8 cellular contexts compared by ENCODE assay signal in the genomic region with DNA sequence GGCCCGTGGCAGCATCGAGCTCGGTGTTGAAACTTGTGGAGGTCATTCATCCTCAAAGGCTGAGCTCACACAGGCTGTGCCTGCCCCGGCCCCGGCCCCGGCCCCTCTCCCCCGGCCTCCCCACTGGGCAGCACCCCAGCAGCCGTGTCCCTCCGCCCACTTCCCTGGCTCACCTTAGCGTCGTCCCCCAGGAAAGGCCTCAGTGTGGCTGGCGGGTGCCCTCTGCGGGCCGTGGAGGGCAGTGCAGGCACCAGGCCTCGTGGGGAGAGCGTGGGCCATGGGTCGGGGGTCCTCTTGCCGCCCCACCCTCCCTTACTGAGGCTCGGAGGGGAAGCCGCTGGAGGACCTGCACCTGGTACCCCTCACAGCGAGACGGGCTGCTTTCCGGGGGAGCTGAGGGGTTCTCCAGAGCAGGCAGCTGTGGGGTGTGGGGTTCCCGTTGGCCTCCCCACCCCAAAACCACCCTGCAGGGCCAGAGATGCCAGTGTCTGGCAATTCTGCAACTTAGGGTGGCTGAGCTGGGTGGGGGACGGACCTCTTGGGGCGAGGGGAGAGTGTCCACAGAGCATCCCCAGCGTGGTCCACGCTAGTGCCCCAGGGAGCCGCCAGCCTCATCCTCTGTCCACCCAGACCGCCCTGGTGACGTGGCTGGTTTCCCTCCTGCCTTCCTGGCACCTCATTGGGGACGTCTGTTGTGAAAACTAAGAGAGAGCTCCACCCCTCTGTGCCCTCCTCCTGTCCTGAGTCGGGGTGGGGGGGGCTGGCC. TPM values are rescaled to one million over a fixed set of nuclear protein-coding genes. Genes with fewer than 3 reads are reported as not detected.
DNase-seq lines count a peak whose midpoint lies in the region; ATAC-seq and TF ChIP-seq lines count a peak whose summit lies in the region.

No MANE protein-coding gene starts in this region.

- TF ChIP-seq CTCF in BE2C (IDR thresholded peaks at IDR 0.05; ENCODE audit: low read depth, low read length) (peak; percentile 72), NB4 (IDR thresholded peaks at IDR 0.05; ENCODE audit: low read depth, low read length) (peak; percentile 74), fibroblast of pulmonary artery (IDR thresholded peaks at IDR 0.05; ENCODE audit: low read length, missing control alignments) (peak; percentile 56), neutrophil (IDR thresholded peaks at IDR 0.05) (peak; percentile 45)

- no peaks in the 10 kb centered on the region for H3K9me3 ChIP-seq in BE2C
- no peaks in the 10 kb centered on the region for H3K9me3 ChIP-seq in neutrophil

- no peak overlapping the region for H3K27ac ChIP-seq in neutrophil

- no peak overlapping the region for H3K4me3 ChIP-seq in BE2C (ENCODE audit: low read depth, low read length)
- no peak overlapping the region for H3K4me3 ChIP-seq in NB4 (ENCODE audit: low read depth, low read length)
- H3K4me3 ChIP-seq in fibroblast of pulmonary artery (replicated peaks; ENCODE audit: low read depth, low read length), result no peak overlapping the region
- no peak overlapping the region for H3K4me3 ChIP-seq in neutrophil (ENCODE audit: low read depth in 1 of 2, low read length in 1 of 2)

- no peaks in the 10 kb centered on the region for H3K4me1 ChIP-seq in BE2C
- no peaks in the 10 kb centered on the region for H3K4me1 ChIP-seq in neutrophil (ENCODE audit: control insufficient read depth in 1 of 2, insufficient read depth in 1 of 2, low read depth in 1 of 2, low read length in 1 of 2)

- no peaks in the 10 kb centered on the region for H3K27me3 ChIP-seq in BE2C
- peaks cover 25% of the 10 kb centered on the region for H3K27me3 ChIP-seq in neutrophil

- peak; percentile 71 for DNase-seq in BE2C
- DNase-seq in NB4 (ENCODE audit: low read depth), result peak; percentile 42
- DNase-seq in activated T-cell treated with anti-CD3 and anti-CD28 coated beads for 24 hours (ENCODE audit: low read depth), result peak; percentile 40
- peak; percentile 14 for DNase-seq in fibroblast of pulmonary artery (ENCODE audit: low read depth)
- no peak for DNase-seq in putamen (ENCODE audit: low spot score)

- H3K36me3 ChIP-seq in BE2C, result no peaks in the 10 kb centered on the region
- no peaks in the 10 kb centered on the region for H3K36me3 ChIP-seq in neutrophil

- ATAC-seq in GM18909 (IDR thresholded peaks at IDR 0.05; ENCODE audit: poor library complexity, unreplicated experiment), result peak; percentile 63
- no peak for ATAC-seq in GM21515 (IDR thresholded peaks at IDR 0.05; ENCODE audit: unreplicated experiment)

- no peak for TF ChIP-seq POLR2A in NB4 (IDR thresholded peaks at IDR 0.05; ENCODE audit: extremely low read depth, insufficient read length)

RNA-seq across cellular contexts. Expression of gene DPYSL4, which starts 44.2 kb away (rescaled TPM):
- polyA plus RNA-seq in BE2C (2012; ENCODE audit: insufficient read depth, insufficient read length, low read depth), result 15.0 TPM
